39 cellular contexts compared by ENCODE assay signal in the genomic region with DNA sequence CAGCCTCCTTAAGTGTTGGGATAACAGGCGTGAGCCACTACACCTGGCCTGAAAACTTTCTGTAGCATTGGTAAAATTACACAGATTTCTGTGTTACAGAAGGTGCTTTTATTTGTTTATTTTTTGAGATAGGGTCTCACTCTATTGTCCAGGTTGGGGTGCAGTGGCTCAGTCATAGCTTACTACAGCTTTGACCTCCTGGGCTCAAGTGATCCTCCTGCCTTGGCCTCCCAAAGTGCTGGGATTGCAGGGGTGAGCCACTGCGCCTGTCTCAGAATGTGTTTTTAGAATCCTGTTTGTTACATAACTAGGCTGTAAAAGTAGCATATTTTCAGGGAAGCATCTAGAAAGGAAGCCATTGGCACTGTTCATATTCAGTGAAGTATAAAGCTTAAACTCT.
"Had no signal": no experiment of that assay in that cellular context is flagged by ENCODE, and none has a peak within 500 bp of the region (broad histone marks: within the 10 kb centered on the region; RNA-seq: fewer than 3 reads in every experiment).

No MANE protein-coding gene starts in this region.

- H3K4me3 ChIP-seq: adrenal gland, ascending aorta, body of pancreas, breast epithelium, cardiac muscle cell had no signal

- H3K4me1 Mint-ChIP-seq: brain had no signal

- H3K4me3 Mint-ChIP-seq: activated naive CD4-positive, alpha-beta T cell treated with anti-CD3 and anti-CD28 coated beads for 36 hours; activated naive CD4-positive, alpha-beta T cell treated with anti-CD3 and anti-CD28 coated beads, Interleukin-2, amount 10 ng/mL, durations not matched to agents 7 days and 5 days; activated naive CD4-positive, alpha-beta T cell treated with anti-CD3 and anti-CD28 coated beads, Interleukin-2, amount 50 U/mL, for 24 hours; activated naive CD8-positive, alpha-beta T cell; activated naive CD8-positive, alpha-beta T cell treated with anti-CD3 and anti-CD28 coated beads for 36 hours; activated naive CD8-positive, alpha-beta T cell treated with anti-CD3 and anti-CD28 coated beads, Interleukin-2, amount 10 ng/mL, durations not matched to agents 7 days and 5 days; activated naive CD8-positive, alpha-beta T cell treated with anti-CD3 and anti-CD28 coated beads, Interleukin-2, amount 50 U/mL, for 24 hours; activated T-cell treated with anti-CD3 and anti-CD28 coated beads, Interleukin-2, amount 50 U/mL, for 24 hours; activated T-cell treated with anti-CD3 and anti-CD28 coated beads, Interleukin-2, amount 50 U/mL, for 4 hours; activated T-cell treated with anti-CD3 and anti-CD28 coated beads, Interleukin-2, amount 50 U/mL, for 72 hours; activated T-helper 1 cell treated with anti-CD3 and anti-CD28 coated beads, Interleukin-12 subunit alpha, Interleukin-12 subunit beta, Interleukin-2, Interleukin-4 antibody, amounts not matched to agents 30 ng/mL and 10 ng/mL and 1 ng/mL, durations not matched to agents 14 hours and 24 hours and 36 hours; activated T-helper 17 cell treated with anti-CD3 and anti-CD28 coated beads, Interleukin-2, amount 50 U/mL, for 72 hours; brain; central memory CD8-positive, alpha-beta T cell had no signal

- H3K27me3 Mint-ChIP-seq: activated naive CD4-positive, alpha-beta T cell treated with anti-CD3 and anti-CD28 coated beads, Interleukin-2, amount 10 ng/mL, durations not matched to agents 7 days and 5 days; activated naive CD4-positive, alpha-beta T cell treated with anti-CD3 and anti-CD28 coated beads, Interleukin-2, amount 50 U/mL, for 24 hours; activated naive CD8-positive, alpha-beta T cell; activated naive CD8-positive, alpha-beta T cell treated with anti-CD3 and anti-CD28 coated beads for 36 hours; activated naive CD8-positive, alpha-beta T cell treated with anti-CD3 and anti-CD28 coated beads, Interleukin-2, amount 10 ng/mL, durations not matched to agents 7 days and 5 days; activated naive CD8-positive, alpha-beta T cell treated with anti-CD3 and anti-CD28 coated beads, Interleukin-2, amount 50 U/mL, for 24 hours; activated T-cell treated with anti-CD3 and anti-CD28 coated beads, Interleukin-2, amount 50 U/mL, for 24 hours; activated T-helper 17 cell treated with anti-CD3 and anti-CD28 coated beads, Interleukin-2, amount 50 U/mL, for 72 hours; brain; central memory CD8-positive, alpha-beta T cell had no signal

- DNase-seq: activated effector memory CD4-positive, alpha-beta T cell treated with anti-CD3 and anti-CD28 coated beads, Interleukin-2, amount 50 U/mL, for 16 hours; activated effector memory CD4-positive, alpha-beta T cell treated with Interleukin-2 at 50 U/mL for 16 hours; activated gamma-delta T cell; activated gamma-delta T cell treated with Interleukin-2 at 50 U/mL for 16 hours; activated naive CD4-positive, alpha-beta T cell; activated naive CD4-positive, alpha-beta T cell treated with anti-CD3 and anti-CD28 coated beads for 36 hours; activated naive CD4-positive, alpha-beta T cell treated with anti-CD3 and anti-CD28 coated beads, Interleukin-2, amount 10 ng/mL, durations not matched to agents 7 days and 5 days; activated naive CD4-positive, alpha-beta T cell treated with anti-CD3 and anti-CD28 coated beads, Interleukin-2, amount 50 U/mL, for 16 hours; activated naive CD4-positive, alpha-beta T cell treated with Interleukin-2 at 50 U/mL for 16 hours; activated naive CD8-positive, alpha-beta T cell treated with anti-CD3 and anti-CD28 coated beads for 36 hours; activated naive CD8-positive, alpha-beta T cell treated with anti-CD3 and anti-CD28 coated beads, Interleukin-2, amount 10 ng/mL, durations not matched to agents 7 days and 5 days; activated naive CD8-positive, alpha-beta T cell treated with anti-CD3 and anti-CD28 coated beads, Interleukin-2, amount 50 U/mL, for 24 hours; activated T-cell treated with anti-CD3 and anti-CD28 coated beads, Interleukin-2, amount 50 U/mL, for 24 hours; activated T-cell treated with anti-CD3 and anti-CD28 coated beads, Interleukin-2, amount 50 U/mL, for 4 hours; activated T-cell treated with anti-CD3 and anti-CD28 coated beads, Interleukin-2, amount 50 U/mL, for 48 hours; activated T-cell treated with anti-CD3 and anti-CD28 coated beads, Interleukin-2, amount 50 U/mL, for 72 hours; adrenal gland; amniotic stem cell; amygdala; anterior cingulate cortex; aorta; body of pancreas; brain microvascular endothelial cell; caudate nucleus; central memory CD4-positive, alpha-beta T cell; cerebellar nuclear complex had no signal

- H3K9me3 Mint-ChIP-seq: activated naive CD4-positive, alpha-beta T cell treated with anti-CD3 and anti-CD28 coated beads for 36 hours; activated naive CD4-positive, alpha-beta T cell treated with anti-CD3 and anti-CD28 coated beads, Interleukin-2, amount 10 ng/mL, durations not matched to agents 7 days and 5 days; activated naive CD4-positive, alpha-beta T cell treated with anti-CD3 and anti-CD28 coated beads, Interleukin-2, amount 50 U/mL, for 24 hours; activated naive CD4-positive, alpha-beta T cell treated with anti-CD3 and anti-CD28 coated beads, Interleukin-2, amount 50 U/mL, for 72 hours; activated naive CD8-positive, alpha-beta T cell treated with anti-CD3 and anti-CD28 coated beads for 36 hours; activated naive CD8-positive, alpha-beta T cell treated with anti-CD3 and anti-CD28 coated beads, Interleukin-2, amount 10 ng/mL, durations not matched to agents 7 days and 5 days; activated naive CD8-positive, alpha-beta T cell treated with anti-CD3 and anti-CD28 coated beads, Interleukin-2, amount 50 U/mL, for 24 hours; activated T-cell treated with anti-CD3 and anti-CD28 coated beads, Interleukin-2, amount 50 U/mL, for 24 hours; activated T-cell treated with anti-CD3 and anti-CD28 coated beads, Interleukin-2, amount 50 U/mL, for 4 hours; activated T-cell treated with anti-CD3 and anti-CD28 coated beads, Interleukin-2, amount 50 U/mL, for 72 hours; activated T-helper 1 cell treated with anti-CD3 and anti-CD28 coated beads, Interleukin-12 subunit alpha, Interleukin-12 subunit beta, Interleukin-2, Interleukin-4 antibody, amounts not matched to agents 30 ng/mL and 10 ng/mL and 1 ng/mL, durations not matched to agents 14 hours and 24 hours and 36 hours; activated T-helper 17 cell treated with anti-CD3 and anti-CD28 coated beads, Interleukin-2, amount 50 U/mL, for 72 hours; activated T-helper 2 cell treated with anti-CD3 and anti-CD28 coated beads, Interferon-gamma antibody, Interleukin-2, Interleukin-4, amounts not matched to agents 10 μg/mL and 5 μg/mL and 100 μg/mL, durations not matched to agents 14 hours and 24 hours and 36 hours; brain; central memory CD8-positive, alpha-beta T cell had no signal

- H3K36me3 ChIP-seq: breast epithelium had no signal

- FAIRE-seq: astrocyte, bronchial epithelial cell had no signal

- H3K4me1 ChIP-seq: adrenal gland, ascending aorta, body of pancreas, breast epithelium had no signal

- ATAC-seq: activated naive CD4-positive, alpha-beta T cell treated with anti-CD3 and anti-CD28 coated beads, Interleukin-2, amount 50 U/mL, for 72 hours; activated naive CD8-positive, alpha-beta T cell treated with anti-CD3 and anti-CD28 coated beads, Interleukin-2, amount 50 U/mL, for 24 hours; activated T-cell treated with anti-CD3 and anti-CD28 coated beads, Interleukin-2, amount 50 U/mL, for 4 hours; activated T-cell treated with anti-CD3 and anti-CD28 coated beads, Interleukin-2, amount 50 U/mL, for 72 hours; activated T-helper 17 cell treated with anti-CD3 and anti-CD28 coated beads, Interleukin-2, amount 50 U/mL, for 72 hours; body of pancreas had no signal

- H3K27ac Mint-ChIP-seq: activated naive CD4-positive, alpha-beta T cell treated with anti-CD3 and anti-CD28 coated beads for 36 hours; activated naive CD4-positive, alpha-beta T cell treated with anti-CD3 and anti-CD28 coated beads, Interleukin-2, amount 10 ng/mL, durations not matched to agents 7 days and 5 days; activated naive CD4-positive, alpha-beta T cell treated with anti-CD3 and anti-CD28 coated beads, Interleukin-2, amount 50 U/mL, for 24 hours; activated naive CD4-positive, alpha-beta T cell treated with anti-CD3 and anti-CD28 coated beads, Interleukin-2, amount 50 U/mL, for 72 hours; activated naive CD8-positive, alpha-beta T cell; activated naive CD8-positive, alpha-beta T cell treated with anti-CD3 and anti-CD28 coated beads for 36 hours; activated naive CD8-positive, alpha-beta T cell treated with anti-CD3 and anti-CD28 coated beads, Interleukin-2, amount 10 ng/mL, durations not matched to agents 7 days and 5 days; activated naive CD8-positive, alpha-beta T cell treated with anti-CD3 and anti-CD28 coated beads, Interleukin-2, amount 50 U/mL, for 24 hours; activated T-cell treated with anti-CD3 and anti-CD28 coated beads, Interleukin-2, amount 50 U/mL, for 24 hours; activated T-cell treated with anti-CD3 and anti-CD28 coated beads, Interleukin-2, amount 50 U/mL, for 72 hours; activated T-helper 1 cell treated with anti-CD3 and anti-CD28 coated beads, Interleukin-12 subunit alpha, Interleukin-12 subunit beta, Interleukin-2, Interleukin-4 antibody, amounts not matched to agents 30 ng/mL and 10 ng/mL and 1 ng/mL, durations not matched to agents 14 hours and 24 hours and 36 hours; activated T-helper 17 cell treated with anti-CD3 and anti-CD28 coated beads, Interleukin-2, amount 50 U/mL, for 72 hours; activated T-helper 2 cell treated with anti-CD3 and anti-CD28 coated beads, Interferon-gamma antibody, Interleukin-2, Interleukin-4, amounts not matched to agents 10 μg/mL and 5 μg/mL and 100 μg/mL, durations not matched to agents 14 hours and 24 hours and 36 hours had no signal

- H3K27ac ChIP-seq: ascending aorta, body of pancreas, brain microvascular endothelial cell, breast epithelium, cardiac muscle cell had no signal

- H3K27me3 ChIP-seq: adrenal gland, ascending aorta, body of pancreas, brain microvascular endothelial cell, breast epithelium, cardiac muscle cell had no signal

- H3K9me3 ChIP-seq: adrenal gland, ascending aorta, body of pancreas, breast epithelium had no signal
